ENCODE assay signal across 15 cellular contexts in the genomic region with DNA sequence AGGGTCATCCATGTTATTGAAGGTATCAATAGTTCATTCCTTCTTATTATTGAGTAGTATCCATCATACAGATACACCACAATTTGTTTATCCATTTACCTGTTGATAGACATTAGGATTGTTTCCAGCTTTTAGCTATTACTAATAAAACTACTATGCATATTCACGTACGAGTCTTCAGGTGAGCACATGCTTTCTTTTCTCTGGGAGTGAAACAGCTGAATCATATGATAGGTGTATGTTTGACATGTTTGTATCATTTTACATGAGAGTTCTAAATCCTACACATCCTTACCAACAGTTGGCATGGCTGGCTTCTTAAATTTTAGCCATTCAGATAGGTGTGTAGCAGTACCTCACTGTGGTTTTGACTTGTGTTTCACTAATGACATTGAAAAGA.
DNase-seq lines count a peak whose midpoint lies in the region; ATAC-seq and TF ChIP-seq lines count a peak whose summit lies in the region.
"Had no signal": no experiment of that assay in that cellular context is flagged by ENCODE, and none has a peak within 500 bp of the region (broad histone marks: within the 10 kb centered on the region; RNA-seq: fewer than 3 reads in every experiment).

No MANE protein-coding gene starts in this region.

- no TSS peak for BruUV-seq in Caco-2 (replicated peaks; lab: Mats Ljungman, UMichigan)

- ATAC-seq in activated CD8-positive, alpha-beta T cell treated with anti-CD3 and anti-CD28 coated beads, Interleukin-2, amount 10 ng/mL, durations not matched to agents 7 days and 5 days, result no peak
- no peak for ATAC-seq in GM21367 (IDR thresholded peaks at IDR 0.05; ENCODE audit: unreplicated experiment)

- intact Hi-C loops in Caco-2 (cut with micrococcal nuclease; ENCODE audit: unreplicated experiment), result no loop called here

- H3K9me3 ChIP-seq in CD8-positive, alpha-beta memory T cell (ENCODE audit: low read length), result no peaks in the 10 kb centered on the region
- no peaks in the 10 kb centered on the region for H3K9me3 ChIP-seq in hepatocyte (ENCODE audit: low read depth)
- H3K9me3 ChIP-seq in Caco-2, result no peaks in the 10 kb centered on the region
- H3K9me3 ChIP-seq: stomach had no signal

- POLR2A ChIA-PET in CD8-positive, alpha-beta memory T cell (lab: Charles Lee), result interaction anchor here (0.8 to 2.5 kb wide), 2 partner anchors 12 to 49 kb away, joined by 3 to 13 read pairs; no protein-coding TSS in a partner anchor
- POLR2A ChIA-PET in activated CD8-positive, alpha-beta T cell treated with anti-CD3 and anti-CD28 coated beads, Interleukin-2, amount 10 ng/mL, durations not matched to agents 7 days and 5 days (lab: Charles Lee), result interaction anchor here (0.7 to 2.3 kb wide), 2 partner anchors 12 to 49 kb away, joined by 3 to 15 read pairs; no protein-coding TSS in a partner anchor
- POLR2A ChIA-PET in Caco-2 (lab: Charles Lee), result no interaction called here

- peaks cover 0 to 1% of the 10 kb centered on the region in 2 donors for H3K27me3 Mint-ChIP-seq in CD8-positive, alpha-beta memory T cell
- no peaks in the 10 kb centered on the region for H3K27me3 Mint-ChIP-seq in activated CD8-positive, alpha-beta T cell treated with anti-CD3 and anti-CD28 coated beads, Interleukin-2, amount 10 ng/mL, durations not matched to agents 7 days and 5 days (ENCODE audit: low read depth)
- no peaks in the 10 kb centered on the region for H3K27me3 Mint-ChIP-seq in Caco-2 (ENCODE audit: insufficient read depth, unreplicated experiment)

- H3K27ac ChIP-seq in CD8-positive, alpha-beta memory T cell (ENCODE audit: low read depth, low read length), result no peak overlapping the region
- H3K27ac ChIP-seq in HL-60 (replicated peaks) (peak overlapping the region; percentile 91), hepatocyte (peak overlapping the region; percentile 17)

- WGBS in hepatocyte (ENCODE audit: low lambda C conversion rate, missing lambda C conversion rate), result 81% methylated on average over 2 of the region's 2 CpGs

- H2AFZ ChIP-seq in hepatocyte, result no peak overlapping the region

- H3K4me1 ChIP-seq in CD8-positive, alpha-beta memory T cell (ENCODE audit: insufficient read depth, low read length), result peaks cover 67% of the 10 kb centered on the region
- H3K4me1 ChIP-seq in hepatocyte (ENCODE audit: insufficient read depth) (no peaks in the 10 kb centered on the region), Caco-2 (no peaks in the 10 kb centered on the region)

- H3K9me3 Mint-ChIP-seq in CD8-positive, alpha-beta memory T cell, result no peaks in the 10 kb centered on the region
- no peaks in the 10 kb centered on the region for H3K9me3 Mint-ChIP-seq in activated CD8-positive, alpha-beta T cell treated with anti-CD3 and anti-CD28 coated beads, Interleukin-2, amount 10 ng/mL, durations not matched to agents 7 days and 5 days (ENCODE audit: insufficient read depth)
- H3K9me3 Mint-ChIP-seq in Caco-2 (ENCODE audit: unreplicated experiment), result no peaks in the 10 kb centered on the region

- no peak overlapping the region for H3K4me2 ChIP-seq in hepatocyte

- no peak for TF ChIP-seq CTCF in HL-60 (IDR thresholded peaks at IDR 0.05; ENCODE audit: insufficient read depth, low read length)
- no peak for TF ChIP-seq CTCF in hepatocyte (IDR thresholded peaks at IDR 0.05; ENCODE audit: poor library complexity)
- TF ChIP-seq CTCF in GM13976 (IDR thresholded peaks at IDR 0.05; ENCODE audit: borderline replicate concordance, control extremely low read depth, extremely low read depth, insufficient read depth, missing control alignments), result no peak
- TF ChIP-seq CTCF in Caco-2 (IDR thresholded peaks at IDR 0.05; ENCODE audit: insufficient read depth in 1 of 2, low read depth in 1 of 2, low read length in 1 of 2, severe bottlenecking in 1 of 2, unreplicated experiment in 1 of 2), result no peak

- CTCF ChIA-PET in CD8-positive, alpha-beta memory T cell (lab: Charles Lee), result interaction anchor here (1.8 kb wide), 1 partner anchor 14 kb away, joined by 5 read pairs; no protein-coding TSS in a partner anchor
- CTCF ChIA-PET in activated CD8-positive, alpha-beta T cell treated with anti-CD3 and anti-CD28 coated beads, Interleukin-2, amount 10 ng/mL, durations not matched to agents 7 days and 5 days (lab: Charles Lee), result interaction anchor here (1.4 to 3.5 kb wide), 2 partner anchors 13 to 45 kb away, joined by 3 to 19 read pairs; no protein-coding TSS in a partner anchor
- CTCF ChIA-PET in Caco-2 (lab: Charles Lee), result no interaction called here

- H3K27ac Mint-ChIP-seq in CD8-positive, alpha-beta memory T cell, result peak overlapping the region; percentile 4 to 93 (median 66)
- peak overlapping the region; percentile 93 for H3K27ac Mint-ChIP-seq in activated CD8-positive, alpha-beta T cell treated with anti-CD3 and anti-CD28 coated beads, Interleukin-2, amount 10 ng/mL, durations not matched to agents 7 days and 5 days
- H3K27ac Mint-ChIP-seq in Caco-2 (ENCODE audit: unreplicated experiment), result no peak overlapping the region
- H3K27ac Mint-ChIP-seq: H9 had no signal

- H3K9me2 ChIP-seq in hepatocyte (replicated peaks; ENCODE audit: insufficient read depth), result no peaks in the 10 kb centered on the region

- H3K4me3 Mint-ChIP-seq in CD8-positive, alpha-beta memory T cell, result peak overlapping the region in 3 of 7 donors; percentile 17 to 27 (median 21)
- H3K4me3 Mint-ChIP-seq in activated CD8-positive, alpha-beta T cell treated with anti-CD3 and anti-CD28 coated beads, Interleukin-2, amount 10 ng/mL, durations not matched to agents 7 days and 5 days, result peak overlapping the region; percentile 2
- H3K4me3 Mint-ChIP-seq in Caco-2 (ENCODE audit: unreplicated experiment), result no peak overlapping the region
- H3K4me3 Mint-ChIP-seq: H9 had no signal

- H3K36me3 Mint-ChIP-seq in CD8-positive, alpha-beta memory T cell, result no peaks in the 10 kb centered on the region
- H3K36me3 Mint-ChIP-seq in activated CD8-positive, alpha-beta T cell treated with anti-CD3 and anti-CD28 coated beads, Interleukin-2, amount 10 ng/mL, durations not matched to agents 7 days and 5 days (ENCODE audit: low read depth), result peaks cover 47% of the 10 kb centered on the region
- H3K36me3 Mint-ChIP-seq in Caco-2 (ENCODE audit: insufficient read depth, unreplicated experiment), result peaks cover 7% of the 10 kb centered on the region

- no peak overlapping the region for H3K4me3 ChIP-seq in CD8-positive, alpha-beta memory T cell (ENCODE audit: low read length)
- H3K4me3 ChIP-seq in HL-60 (replicated peaks; ENCODE audit: insufficient read depth, low read length), result no peak overlapping the region
- no peak overlapping the region for H3K4me3 ChIP-seq in hepatocyte
- no peak overlapping the region for H3K4me3 ChIP-seq in Caco-2 (ENCODE audit: low read depth, low read length)
- H3K4me3 ChIP-seq: dorsolateral prefrontal cortex, lung, stomach had no signal

- no peak for DNase-seq in CD8-positive, alpha-beta memory T cell
- DNase-seq in HL-60 (ENCODE audit: low read depth in 1 of 2, low spot score in 1 of 2) (no peak), hepatocyte (ENCODE audit: low spot score) (no peak), GM13976 (ENCODE audit: low spot score) (no peak), Caco-2 (no peak), ACHN (no peak)
- no peak for DNase-seq in activated CD8-positive, alpha-beta T cell treated with anti-CD3 and anti-CD28 coated beads, Interleukin-2, amount 10 ng/mL, durations not matched to agents 7 days and 5 days
- DNase-seq: dorsolateral prefrontal cortex, GF-D8, H9, NCI-H1930, SIG-M5, stomach had no signal

- H3K4me1 Mint-ChIP-seq in CD8-positive, alpha-beta memory T cell, result peaks cover 52 to 70% (median 68%) of the 10 kb centered on the region in 3 donors
- peaks cover 57% of the 10 kb centered on the region for H3K4me1 Mint-ChIP-seq in activated CD8-positive, alpha-beta T cell treated with anti-CD3 and anti-CD28 coated beads, Interleukin-2, amount 10 ng/mL, durations not matched to agents 7 days and 5 days (ENCODE audit: low read depth)
- H3K4me1 Mint-ChIP-seq in Caco-2 (ENCODE audit: low read depth, unreplicated experiment), result peaks cover 5% of the 10 kb centered on the region

- H3K27me3 ChIP-seq in CD8-positive, alpha-beta memory T cell (ENCODE audit: insufficient read depth, low read length, poor library complexity, severe bottlenecking), result no peaks in the 10 kb centered on the region
- H3K27me3 ChIP-seq in HL-60 (ENCODE audit: insufficient read depth, poor library complexity, severe bottlenecking), result no peaks in the 10 kb centered on the region
- no peaks in the 10 kb centered on the region for H3K27me3 ChIP-seq in hepatocyte
- H3K27me3 ChIP-seq in Caco-2 (replicated peaks; ENCODE audit: control insufficient read depth, insufficient read depth, low read length), result no peaks in the 10 kb centered on the region
- H3K27me3 ChIP-seq: stomach had no signal

- H4K20me1 ChIP-seq in hepatocyte (ENCODE audit: insufficient read depth, poor library complexity, severe bottlenecking), result no peaks in the 10 kb centered on the region

- no peaks in the 10 kb centered on the region for H3K36me3 ChIP-seq in CD8-positive, alpha-beta memory T cell (ENCODE audit: insufficient read depth, low read length)
- H3K36me3 ChIP-seq in hepatocyte (replicated peaks; ENCODE audit: insufficient read depth, low read depth) (no peaks in the 10 kb centered on the region), Caco-2 (ENCODE audit: control insufficient read depth, insufficient read depth, low read length) (no peaks in the 10 kb centered on the region)
- H3K36me3 ChIP-seq: stomach had no signal

- in situ Hi-C loops in GM13976 (cut with MboI; ENCODE audit: low sequenced_read_pairs, unreplicated experiment) (no loop called here), ACHN (cut with HindIII; ENCODE audit: low pct_ligation_motif_present, low pct_unique_long_range_greater_than_20kb, low sequenced_read_pairs) (no loop called here)

- H3K79me2 ChIP-seq in hepatocyte, result peaks cover 34% of the 10 kb centered on the region
